8 cellular contexts compared by ENCODE assay signal in the genomic region with DNA sequence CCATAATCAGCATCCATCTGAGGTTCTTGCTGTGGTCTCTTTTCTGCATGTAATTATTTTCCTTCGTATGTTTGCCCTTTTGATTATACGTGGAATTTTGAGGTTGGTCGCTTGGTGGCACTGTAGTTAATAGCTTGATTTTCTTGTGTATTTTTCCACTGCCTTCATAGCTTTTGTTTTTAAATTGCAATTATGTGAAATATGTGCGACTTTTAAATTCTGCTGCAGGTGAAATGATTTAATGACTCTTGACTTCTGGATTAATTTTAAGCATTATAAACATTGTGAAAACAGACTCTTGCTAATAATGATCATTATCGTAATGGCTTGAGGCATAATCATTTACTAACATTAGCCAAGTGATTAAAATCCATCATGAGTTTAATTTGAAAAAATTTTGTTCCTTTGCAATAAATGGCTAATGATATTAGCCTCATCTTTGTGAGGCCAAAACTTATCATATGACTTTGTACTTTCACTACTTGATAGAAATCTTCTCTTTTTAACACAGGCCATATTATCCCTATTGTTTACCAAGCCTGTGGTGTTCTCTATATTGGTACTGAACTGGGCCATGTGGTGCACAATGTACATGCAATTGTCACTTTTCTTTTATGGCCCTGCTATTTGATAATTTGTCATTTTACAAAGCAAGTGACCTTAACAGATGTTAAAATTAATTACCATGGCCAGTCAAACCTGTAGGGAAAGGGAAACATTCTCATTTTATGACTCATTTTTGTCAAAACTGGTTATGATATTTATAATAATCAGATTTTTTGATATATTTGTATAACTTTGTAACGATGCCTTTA.
A peak's percentile ranks its signal among the peaks of the same experiment; 100 is the strongest.
DNase-seq lines count a peak whose midpoint lies in the region; ATAC-seq and TF ChIP-seq lines count a peak whose summit lies in the region.

No MANE protein-coding gene starts in this region.

- H3K4me3 ChIP-seq in AG04450 (ENCODE audit: low read depth, low read length) = no peak overlapping the region
- no peak overlapping the region for H3K4me3 ChIP-seq in Panc1 (ENCODE audit: low read depth in 2 of 2, low read length in 2 of 2)
- H3K4me3 ChIP-seq in thoracic aorta = no peak overlapping the region

- no TSS peak for BruUV-seq in Panc1 (replicated peaks; lab: Mats Ljungman, UMichigan)

- intact Hi-C loops in Panc1 (cut with micrococcal nuclease; ENCODE audit: unreplicated experiment) = loop anchor here (2.0 to 5.0 kb wide), 2 partner anchors 149 to 334 kb away; partner anchors contain the start of gene ITPRID2

- CTCF ChIA-PET in AG04450 (lab: Charles Lee) = interaction anchor here (0.6 to 4.0 kb wide), 47 partner anchors 10 to 960 kb away, joined by 3 to 122 read pairs (median 5); partner anchors contain the start of gene ITPRID2
- CTCF ChIA-PET in Panc1 (lab: Charles Lee) = interaction anchor here (0.7 to 1.3 kb wide), 4 partner anchors 28 to 335 kb away, joined by 3 to 8 read pairs (median 4); partner anchors contain the start of gene ITPRID2

- no peaks in the 10 kb centered on the region for H3K4me1 Mint-ChIP-seq in central memory CD8-positive, alpha-beta T cell

- H3K9me3 ChIP-seq in AG04450 (ENCODE audit: control insufficient read depth, insufficient read depth, low read length) = no peaks in the 10 kb centered on the region
- H3K9me3 ChIP-seq in Panc1 (ENCODE audit: control insufficient read depth, insufficient read depth, low read depth, low read length) = peaks cover 9% of the 10 kb centered on the region; the same call in 1 of the 2 replicates
- no peaks in the 10 kb centered on the region for H3K9me3 ChIP-seq in thoracic aorta

- DNase-seq in AG04450 (ENCODE audit: low read depth, low spot score) = peak; percentile 11
- peak; percentile 36 for DNase-seq in KG1 (lab: John Stamatoyannopoulos, UW)
- DNase-seq in Panc1 (ENCODE audit: low read depth, low spot score) = peak; percentile 47
- DNase-seq in central memory CD8-positive, alpha-beta T cell (ENCODE audit: low spot score in 2 of 2) = no peak
- DNase-seq in left lobe of liver (ENCODE audit: low spot score) = peak; percentile 47
- no peak for DNase-seq in thoracic aorta (ENCODE audit: low spot score)

- H3K4me1 ChIP-seq in Panc1 (ENCODE audit: control insufficient read depth, insufficient read depth, low read length) (peaks cover 12% of the 10 kb centered on the region), thoracic aorta (ENCODE audit: control insufficient read depth in 1 of 2, low read depth in 2 of 2) (peaks cover 0 to 14% of the 10 kb centered on the region in 2 donors)

- ATAC-seq in Panc1 = peak; percentile 83
- peak; percentile 24 for ATAC-seq in central memory CD8-positive, alpha-beta T cell (replicated peaks; ENCODE audit: extremely low read depth, poor library complexity, severe bottlenecking)
- peak; percentile 96 for ATAC-seq in left lobe of liver
- no peak for ATAC-seq in thoracic aorta (ENCODE audit: insufficient number of reproducible peaks, low FRiP score, low read depth)
- no peak for ATAC-seq in activated CD4-positive, CD25-positive, alpha-beta regulatory T cell treated with anti-CD3 and anti-CD28 coated beads, Interleukin-2, amount 50 U/mL, for 24 hours

- H3K27ac ChIP-seq in AG04450 (ENCODE audit: low read depth, low read length) (no peak overlapping the region), Panc1 (ENCODE audit: low read length) (peak overlapping the region; percentile 84), thoracic aorta (no peak overlapping the region)

- no peak overlapping the region for H3K4me3 Mint-ChIP-seq in central memory CD8-positive, alpha-beta T cell

- TF ChIP-seq CTCF in AG04450 (IDR thresholded peaks at IDR 0.05; ENCODE audit: low read depth, low read length) (peak; percentile 66), GM12874 (IDR thresholded peaks at IDR 0.05; ENCODE audit: insufficient read depth, low read depth, low read length) (peak; percentile 40; the same call in 1 of the 2 replicates), Panc1 (IDR thresholded peaks at IDR 0.05) (peak; percentile 70; the same call in 1 of the 2 replicates), thoracic aorta (IDR thresholded peaks at IDR 0.05) (peak; percentile 58)

- POLR2A ChIA-PET in AG04450 (lab: Yijun Ruan, JAX) = no interaction called here
- POLR2A ChIA-PET in Panc1 (lab: Charles Lee) = no interaction called here

- in situ Hi-C loops in Panc1 (cut with HindIII; ENCODE audit: low pct_unique_long_range_greater_than_20kb, low sequenced_read_pairs) = no loop called here

- no peaks in the 10 kb centered on the region for H3K9me3 Mint-ChIP-seq in central memory CD8-positive, alpha-beta T cell

- H3K27me3 ChIP-seq in AG04450 (ENCODE audit: control insufficient read depth, insufficient read depth, low read length) = no peaks in the 10 kb centered on the region
- no peaks in the 10 kb centered on the region for H3K27me3 ChIP-seq in Panc1 (ENCODE audit: control insufficient read depth, insufficient read depth, low read length)
- H3K27me3 ChIP-seq in thoracic aorta (replicated peaks; ENCODE audit: insufficient read depth) = no peaks in the 10 kb centered on the region

- no peak overlapping the region for H3K27ac Mint-ChIP-seq in central memory CD8-positive, alpha-beta T cell (ENCODE audit: low read depth)

- H3K36me3 Mint-ChIP-seq in central memory CD8-positive, alpha-beta T cell (ENCODE audit: insufficient read depth) = no peaks in the 10 kb centered on the region

- H3K27me3 Mint-ChIP-seq in central memory CD8-positive, alpha-beta T cell = peaks cover 26% of the 10 kb centered on the region

- H3K36me3 ChIP-seq in Panc1 (ENCODE audit: control insufficient read depth, insufficient read depth, low read length) (no peaks in the 10 kb centered on the region), thoracic aorta (no peaks in the 10 kb centered on the region)

Comparison
In these comparisons a context has a peak if more than half of its experiments do, and no peak if none do; other contexts are left out.
1. DNase-seq: peak in AG04450 (single experiment), KG1 (single experiment), Panc1 (single experiment) and left lobe of liver (single experiment); none in central memory CD8-positive, alpha-beta T cell (0 of 2) and thoracic aorta (single experiment).
2. ATAC-seq: peak in Panc1 (single experiment), central memory CD8-positive, alpha-beta T cell (single experiment) and left lobe of liver (single experiment); none in thoracic aorta (single experiment) and activated CD4-positive, CD25-positive, alpha-beta regulatory T cell treated with anti-CD3 and anti-CD28 coated beads, Interleukin-2, amount 50 U/mL, for 24 hours (0 of 2).
3. Peak in every context shown above with its lines, with median percentiles within 50 percentile points of each other: CTCF ChIP-seq.